In the genomic region with DNA sequence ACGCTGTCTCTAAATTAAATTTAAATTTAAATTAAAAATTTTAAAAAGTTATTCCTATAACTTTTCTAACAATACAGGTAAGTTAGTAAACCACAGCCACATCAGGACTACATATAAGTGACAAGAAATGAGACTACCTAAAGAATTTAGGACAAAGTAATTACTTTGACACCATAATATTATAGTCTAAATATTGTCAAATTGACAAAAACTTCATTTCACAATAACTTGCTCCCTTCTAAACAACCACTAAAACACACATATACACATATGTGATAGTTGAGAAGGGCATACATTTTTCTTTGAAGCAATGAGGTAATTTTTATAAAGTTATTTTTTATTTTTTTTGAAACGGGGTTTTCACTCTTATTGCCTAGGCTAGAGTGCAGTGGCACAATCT, we compare ENCODE assay signal across 6 cellular contexts.
"Had no signal": no experiment of that assay in that cellular context is flagged by ENCODE, and none has a peak within 500 bp of the region (broad histone marks: within the 10 kb centered on the region; RNA-seq: fewer than 3 reads in every experiment).

No MANE protein-coding gene starts in this region.

- H3K27ac ChIP-seq: HL-60, KMS-11 had no signal

- FAIRE-seq: HTR-8/SVneo had no signal

- DNase-seq: IMR-90, KBM-7, KG1 had no signal

- H3K4me2 ChIP-seq: KMS-11 had no signal

- H3K9ac ChIP-seq: KMS-11 had no signal
